Comparison of ENCODE assay signal across 9 cellular contexts in genomic region chr7:17937506-17938115, GRCh38. TPM values are rescaled to one million over a fixed set of nuclear protein-coding genes. Genes with fewer than 3 reads are reported as not detected.
A peak's percentile ranks its signal among the peaks of the same experiment; 100 is the strongest.
DNase-seq lines count a peak whose midpoint lies in the region; ATAC-seq and TF ChIP-seq lines count a peak whose summit lies in the region.
"Had no signal": no experiment of that assay in that cellular context is flagged by ENCODE, and none has a peak within 500 bp of the region (broad histone marks: within the 10 kb centered on the region; RNA-seq: fewer than 3 reads in every experiment).

No MANE protein-coding gene starts in this region.

- H3K9me3 Mint-ChIP-seq in CD8-positive, alpha-beta memory T cell: no peaks in the 10 kb centered on the region
- H3K9me3 Mint-ChIP-seq in HFFc6 (no peaks in the 10 kb centered on the region), mesothelial cell of epicardium (no peaks in the 10 kb centered on the region)
- no peaks in the 10 kb centered on the region for H3K9me3 Mint-ChIP-seq in activated naive CD8-positive, alpha-beta T cell (ENCODE audit: low read depth)

- CTCF ChIA-PET in CD8-positive, alpha-beta memory T cell (lab: Charles Lee): no interaction called here

- no peak for DNase-seq in CD8-positive, alpha-beta memory T cell
- DNase-seq in HFFc6 (no peak), mesothelial cell of epicardium (ENCODE audit: low spot score in 2 of 2, unreplicated experiment in 2 of 2) (no peak)
- DNase-seq in stimulated activated naive CD4-positive, alpha-beta T cell treated with Interleukin-2 at 50 U/mL for 16 hours (lab: John Stamatoyannopoulos, UW): no peak
- DNase-seq: head of caudate nucleus had no signal

- no peaks in the 10 kb centered on the region for H3K36me3 ChIP-seq in CD8-positive, alpha-beta memory T cell (ENCODE audit: insufficient read depth, low read length)

- POLR2A ChIA-PET in CD8-positive, alpha-beta memory T cell (lab: Charles Lee): interaction anchor here (1.1 kb wide), 1 partner anchor 1771 kb away, joined by 3 read pairs; the partner anchor contains the start of gene POLR1F

- H3K9me3 ChIP-seq in CD8-positive, alpha-beta memory T cell (ENCODE audit: low read length): no peaks in the 10 kb centered on the region

- peaks cover 0 to 20% (median 6%) of the 10 kb centered on the region in 3 donors for H3K36me3 Mint-ChIP-seq in CD8-positive, alpha-beta memory T cell
- H3K36me3 Mint-ChIP-seq in HFFc6 (ENCODE audit: low read depth) (no peaks in the 10 kb centered on the region), mesothelial cell of epicardium (no peaks in the 10 kb centered on the region)
- H3K36me3 Mint-ChIP-seq in activated naive CD8-positive, alpha-beta T cell: peaks cover 4% of the 10 kb centered on the region

- no peak overlapping the region for H3K4me3 ChIP-seq in CD8-positive, alpha-beta memory T cell (ENCODE audit: low read length)

- H3K4me1 Mint-ChIP-seq in CD8-positive, alpha-beta memory T cell: peaks cover 61 to 84% (median 78%) of the 10 kb centered on the region in 3 donors
- H3K4me1 Mint-ChIP-seq in HFFc6 (ENCODE audit: low read depth): peaks cover 54% of the 10 kb centered on the region
- peaks cover 71% of the 10 kb centered on the region for H3K4me1 Mint-ChIP-seq in activated naive CD8-positive, alpha-beta T cell (ENCODE audit: low read depth)
- peaks cover 41% of the 10 kb centered on the region for H3K4me1 Mint-ChIP-seq in mesothelial cell of epicardium

- peak overlapping the region; percentile 19 to 99 (median 57) for H3K4me3 Mint-ChIP-seq in CD8-positive, alpha-beta memory T cell
- H3K4me3 Mint-ChIP-seq in HFFc6: peak overlapping the region; percentile 99
- peak overlapping the region; percentile 99 for H3K4me3 Mint-ChIP-seq in activated naive CD8-positive, alpha-beta T cell
- H3K4me3 Mint-ChIP-seq in mesothelial cell of epicardium: peak overlapping the region; percentile 94

- H3K27me3 Mint-ChIP-seq in CD8-positive, alpha-beta memory T cell: no peaks in the 10 kb centered on the region
- H3K27me3 Mint-ChIP-seq in HFFc6 (ENCODE audit: insufficient read depth): no peaks in the 10 kb centered on the region; the same call in 1 of the 2 replicates
- H3K27me3 Mint-ChIP-seq in activated naive CD8-positive, alpha-beta T cell: no peaks in the 10 kb centered on the region
- H3K27me3 Mint-ChIP-seq in mesothelial cell of epicardium (ENCODE audit: low read depth): no peaks in the 10 kb centered on the region

- peaks cover 56% of the 10 kb centered on the region for H3K4me1 ChIP-seq in CD8-positive, alpha-beta memory T cell (ENCODE audit: insufficient read depth, low read length)

- ATAC-seq in GM19328 (IDR thresholded peaks at IDR 0.05; ENCODE audit: unreplicated experiment) (no peak), GM18498 (IDR thresholded peaks at IDR 0.05; ENCODE audit: unreplicated experiment) (no peak), HG02840 (IDR thresholded peaks at IDR 0.05; ENCODE audit: low FRiP score, unreplicated experiment) (no peak)

- TF ChIP-seq CTCF in HFFc6 (IDR thresholded peaks at IDR 0.05) (no peak), mesothelial cell of epicardium (IDR thresholded peaks at IDR 0.05; ENCODE audit: unreplicated experiment) (no peak)

- no peak overlapping the region for H3K27ac ChIP-seq in CD8-positive, alpha-beta memory T cell (ENCODE audit: low read depth, low read length)

- H3K27me3 ChIP-seq in CD8-positive, alpha-beta memory T cell (ENCODE audit: insufficient read depth, low read length, poor library complexity, severe bottlenecking): no peaks in the 10 kb centered on the region

- H3K27ac Mint-ChIP-seq in CD8-positive, alpha-beta memory T cell: peak overlapping the region in 7 of 8 donors; percentile 1 to 93 (median 37)
- H3K27ac Mint-ChIP-seq in HFFc6: peak overlapping the region; percentile 29
- no peak overlapping the region for H3K27ac Mint-ChIP-seq in activated naive CD8-positive, alpha-beta T cell
- peak overlapping the region; percentile 48 for H3K27ac Mint-ChIP-seq in mesothelial cell of epicardium

RNA-seq across cellular contexts. Expression of gene SNX13, which starts 2.7 kb away (rescaled TPM):
- total RNA-seq in CD8-positive, alpha-beta memory T cell: 10 to 100 TPM; 23.4 to 26.3 TPM
- polyA plus RNA-seq in CD8-positive, alpha-beta memory T cell: 9.2 TPM
- total RNA-seq in HFFc6 (2021; fragmentation: NEBNext Ultra II Directional; extraction: Animal tissue kit (Norgen Biotek cat#: 25700)): 10 to 100 TPM; 29.0 to 33.1 (median 30.3) TPM
- total RNA-seq in mesothelial cell of epicardium: 53.9 to 57.9 TPM (median 57.1 TPM) in 3 replicates
